Comparison of ENCODE assay signal across 8 cellular contexts in the genomic region with DNA sequence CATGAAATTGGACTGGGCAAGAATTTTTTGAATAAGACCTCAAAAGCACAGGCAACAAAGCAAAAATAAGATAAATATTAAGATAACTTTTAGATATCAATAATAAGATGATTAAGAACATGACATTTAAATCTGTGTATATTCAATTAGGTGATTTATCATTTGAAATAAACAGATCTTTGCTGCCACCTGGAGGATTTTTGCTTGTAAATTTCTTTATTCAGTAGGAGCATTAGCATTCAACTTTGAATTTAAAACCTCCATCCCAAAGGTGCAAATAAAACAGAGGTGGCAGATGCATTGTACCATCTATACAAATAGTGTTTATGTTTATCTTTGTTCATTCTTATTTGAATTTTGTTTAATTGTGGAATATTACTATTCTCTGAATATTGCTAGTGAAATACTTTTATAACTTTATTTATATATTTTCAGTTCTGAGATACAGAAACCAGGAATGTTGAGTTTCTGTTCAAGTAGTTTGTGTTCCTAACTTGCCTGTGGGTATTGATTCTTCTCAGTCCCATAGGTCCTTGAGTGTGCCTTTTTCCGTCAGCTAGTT. TPM values are rescaled to one million over a fixed set of nuclear protein-coding genes. Genes with fewer than 3 reads are reported as not detected.
A peak's percentile ranks its signal among the peaks of the same experiment; 100 is the strongest.
DNase-seq lines count a peak whose midpoint lies in the region; ATAC-seq and TF ChIP-seq lines count a peak whose summit lies in the region.

No MANE protein-coding gene starts in this region.

- intact Hi-C loops in sigmoid colon (cut with DNase I): no loop called here

- H3K9me3 ChIP-seq in DND-41 (ENCODE audit: insufficient read depth, low read length, severe bottlenecking): no peaks in the 10 kb centered on the region
- H3K9me3 ChIP-seq in right atrium auricular region: peaks cover 0 to 4% of the 10 kb centered on the region in 2 donors
- no peaks in the 10 kb centered on the region for H3K9me3 ChIP-seq in sigmoid colon

- no peak overlapping the region for H3K27ac Mint-ChIP-seq in type B pancreatic cell

- no peak overlapping the region for H3K4me3 Mint-ChIP-seq in type B pancreatic cell

- no peak overlapping the region for H2AFZ ChIP-seq in DND-41 (ENCODE audit: low read depth, low read length)

- TF ChIP-seq EP300 in sigmoid colon (IDR thresholded peaks at IDR 0.05): no peak

- no peaks in the 10 kb centered on the region for H4K20me1 ChIP-seq in DND-41 (ENCODE audit: insufficient read depth, low read length)

- no peaks in the 10 kb centered on the region for H3K4me1 Mint-ChIP-seq in type B pancreatic cell (ENCODE audit: unreplicated experiment)

- H3K9ac ChIP-seq in DND-41 (ENCODE audit: low read depth, low read length): no peak overlapping the region

- no peak for DNase-seq in DND-41
- peak; percentile 9 for DNase-seq in NCI-H1417 treated with DMSO at 0.1 percent for 48 hours (lab: John Stamatoyannopoulos, UW)
- peak; percentile 4 for DNase-seq in activated CD4-positive, alpha-beta T cell treated with anti-CD3 and anti-CD28 coated beads, Interleukin-2, amount 50 U/mL, for 1 hour
- DNase-seq in right atrium auricular region (ENCODE audit: low spot score): no peak
- DNase-seq in type B pancreatic cell (ENCODE audit: extremely low spot score, unreplicated experiment): no peak
- DNase-seq in sigmoid colon: no peak

- H3K4me2 ChIP-seq in DND-41 (ENCODE audit: insufficient read depth, low read length): no peak overlapping the region

- TF ChIP-seq POLR2A in sigmoid colon (IDR thresholded peaks at IDR 0.05): no peak

- TF ChIP-seq CTCF in 22Rv1 (IDR thresholded peaks at IDR 0.05): peak; percentile 70
- peak; percentile 61 for TF ChIP-seq CTCF in DND-41 (IDR thresholded peaks at IDR 0.05; ENCODE audit: borderline replicate concordance, extremely low read depth, low read length, poor library complexity, severe bottlenecking)
- peak; percentile 30 to 65 for TF ChIP-seq CTCF in right atrium auricular region (IDR thresholded peaks at IDR 0.05)
- TF ChIP-seq CTCF in type B pancreatic cell (conservative IDR thresholded peaks at IDR 0.05): peak; percentile 76
- TF ChIP-seq CTCF in sigmoid colon (IDR thresholded peaks at IDR 0.05): peak in 1 of 4 experiments; percentile 27

- peaks cover 21% of the 10 kb centered on the region for H3K36me3 Mint-ChIP-seq in type B pancreatic cell

- no peaks in the 10 kb centered on the region for H3K27me3 ChIP-seq in DND-41 (ENCODE audit: insufficient read depth, low read length, poor library complexity)
- no peaks in the 10 kb centered on the region for H3K27me3 ChIP-seq in right atrium auricular region
- no peaks in the 10 kb centered on the region for H3K27me3 ChIP-seq in sigmoid colon

- no peak overlapping the region for H3K27ac ChIP-seq in 22Rv1
- no peak overlapping the region for H3K27ac ChIP-seq in DND-41 (ENCODE audit: low read length)
- no peak overlapping the region for H3K27ac ChIP-seq in right atrium auricular region
- no peak overlapping the region for H3K27ac ChIP-seq in sigmoid colon

- no peaks in the 10 kb centered on the region for H3K9me3 Mint-ChIP-seq in type B pancreatic cell

- H3K36me3 ChIP-seq in DND-41 (ENCODE audit: insufficient read depth, low read length): peaks cover 15% of the 10 kb centered on the region
- H3K36me3 ChIP-seq in right atrium auricular region: peaks cover 17% of the 10 kb centered on the region
- H3K36me3 ChIP-seq in sigmoid colon: peaks cover 0 to 44% (median 4%) of the 10 kb centered on the region in 4 donors

- H3K27me3 Mint-ChIP-seq in type B pancreatic cell: no peaks in the 10 kb centered on the region

- no peaks in the 10 kb centered on the region for H3K4me1 ChIP-seq in DND-41 (ENCODE audit: insufficient read depth, low read length)
- H3K4me1 ChIP-seq in right atrium auricular region: peaks cover 0 to 4% of the 10 kb centered on the region in 2 donors
- no peaks in the 10 kb centered on the region for H3K4me1 ChIP-seq in sigmoid colon

- ATAC-seq in DND-41 (ENCODE audit: insufficient read depth, low read depth) (peak; percentile 64; the same call in 1 of the 3 replicates), HG03159 (IDR thresholded peaks at IDR 0.05; ENCODE audit: unreplicated experiment) (no peak)

- H3K79me2 ChIP-seq in DND-41 (ENCODE audit: insufficient read depth, low read length): no peaks in the 10 kb centered on the region

- no peak overlapping the region for H3K4me3 ChIP-seq in DND-41 (ENCODE audit: low read depth in 1 of 2, low read length in 2 of 2)
- H3K4me3 ChIP-seq in right atrium auricular region: no peak overlapping the region
- no peak overlapping the region for H3K4me3 ChIP-seq in sigmoid colon

- WGBS in sigmoid colon, 2 donors: 97 to 99% methylated on average over 1 of the region's 1 CpG

RNA-seq across cellular contexts. Expression of a gene that starts 20.9 kb away (rescaled TPM):
- total RNA-seq in right atrium auricular region: 10 to 100 TPM; 16.2 to 23.2 TPM
- 40.0 and 47.3 TPM in 2 replicates for total RNA-seq in type B pancreatic cell (ENCODE audit: low replicate concordance)
- 10 to 100 TPM; 18.6 to 22.5 (median 19.3) TPM for total RNA-seq in sigmoid colon
- 10 to 100 TPM in 2 of 3 donors, 1 to 10 TPM in 1; 8.6 to 13.6 (median 12.0) TPM for polyA plus RNA-seq in sigmoid colon

Comparison
In these comparisons a context has a peak if more than half of its experiments do, and no peak if none do; other contexts are left out.
1. DNase-seq: peak in NCI-H1417 treated with DMSO at 0.1 percent for 48 hours (single experiment) and activated CD4-positive, alpha-beta T cell treated with anti-CD3 and anti-CD28 coated beads, Interleukin-2, amount 50 U/mL, for 1 hour (single experiment); none in DND-41 (single experiment), right atrium auricular region (single experiment), type B pancreatic cell (single experiment) and sigmoid colon (single experiment).